8 cellular contexts compared by ENCODE assay signal in the genomic region with DNA sequence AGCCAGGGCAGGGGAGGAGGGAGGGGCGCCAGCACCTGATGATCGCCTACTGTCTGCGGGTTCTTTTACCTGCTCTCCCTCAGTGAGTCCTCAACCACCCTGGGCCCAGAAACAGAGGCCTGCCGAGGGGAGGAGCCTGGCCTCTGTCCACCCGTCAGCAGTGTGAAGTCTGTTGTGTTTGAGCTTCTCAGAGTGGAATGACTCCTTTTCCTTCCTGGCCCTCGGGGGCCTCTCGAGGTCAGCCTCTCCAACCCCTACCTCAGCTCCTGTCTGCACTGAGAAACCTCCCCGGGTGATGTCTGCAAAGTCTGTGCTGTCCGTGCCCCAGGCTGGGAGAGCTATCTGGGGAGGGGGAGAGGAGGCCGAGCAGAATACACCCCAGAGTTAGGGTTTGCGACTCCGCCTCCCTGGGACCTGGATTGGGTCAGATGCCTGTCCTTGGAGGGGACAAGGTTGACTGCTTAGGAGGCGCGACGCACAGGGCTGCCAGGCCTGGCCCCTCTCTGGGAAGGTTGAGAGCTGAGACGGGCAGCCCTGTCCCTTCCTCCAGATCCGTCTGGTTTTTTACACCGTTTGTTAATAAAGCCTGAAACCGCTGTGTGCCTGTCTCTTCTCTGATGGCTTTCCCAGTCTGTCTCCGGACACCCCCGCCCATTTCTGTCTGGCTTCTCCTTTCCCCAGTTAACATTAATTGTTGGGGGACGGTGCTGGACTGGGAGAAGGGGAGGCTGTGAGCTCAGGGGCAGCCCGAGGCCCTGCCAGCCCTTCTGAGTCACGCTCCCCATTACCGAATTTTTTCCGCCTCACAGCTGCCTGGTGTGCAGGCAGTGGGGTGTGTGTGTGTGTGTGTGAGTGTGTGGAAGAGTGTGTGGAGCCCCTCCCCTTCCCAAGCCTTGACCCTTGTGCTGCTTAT. TPM values are rescaled to one million over a fixed set of nuclear protein-coding genes. Genes with fewer than 3 reads are reported as not detected.
DNase-seq lines count a peak whose midpoint lies in the region; TF ChIP-seq lines count a peak whose summit lies in the region.

No MANE protein-coding gene starts in this region.

- H3K79me2 ChIP-seq in OCI-LY7 (ENCODE audit: insufficient read depth, low read depth, low read length), result no peaks in the 10 kb centered on the region

- no peak overlapping the region for H2AFZ ChIP-seq in OCI-LY7 (ENCODE audit: low read length)

- CTCF ChIA-PET in OCI-LY7 (lab: Charles Lee; ENCODE audit: unreplicated experiment), result no interaction called here

- WGBS in adrenal gland, 4 donors, result 22 to 25% (median 23%) methylated on average over 15 to 26 of the region's 26 CpGs

- H3K27me3 ChIP-seq in adrenal gland (no peaks in the 10 kb centered on the region), right atrium auricular region (no peaks in the 10 kb centered on the region), skeletal muscle tissue (ENCODE audit: control insufficient read depth in 3 of 3, insufficient read depth in 3 of 3, low read length in 3 of 3) (peaks cover 7 to 38% (median 21%) of the 10 kb centered on the region in 3 donors)

- H3K9me3 ChIP-seq in OCI-LY7 (ENCODE audit: low read length) (no peaks in the 10 kb centered on the region), adrenal gland (replicated peaks in 1 of 3) (no peaks in the 10 kb centered on the region), right atrium auricular region (no peaks in the 10 kb centered on the region), skeletal muscle tissue (ENCODE audit: control insufficient read depth in 3 of 3, low read length in 3 of 3) (no peaks in the 10 kb centered on the region)

- TF ChIP-seq CTCF in OCI-LY7 (conservative IDR thresholded peaks at IDR 0.05; ENCODE audit: low read length) (no peak), adrenal gland (IDR thresholded peaks at IDR 0.05) (no peak), right atrium auricular region (IDR thresholded peaks at IDR 0.05) (no peak)

- no peaks in the 10 kb centered on the region for H3K9me2 ChIP-seq in OCI-LY7 (ENCODE audit: insufficient read depth, low read length)

- BruUV-seq in OCI-LY7 (replicated peaks; lab: Mats Ljungman, UMichigan), result no TSS peak

- DNase-seq in DMS 273 treated with DMSO at 0.1 percent for 48 hours (lab: John Stamatoyannopoulos, UW), result peak; percentile 68
- DNase-seq in OCI-LY7 (ENCODE audit: low spot score), result no peak
- DNase-seq in adrenal gland, result peak; percentile 83 to 97 (median 88)
- peak; percentile 86 for DNase-seq in right atrium auricular region (ENCODE audit: low spot score)
- DNase-seq in NCI-H1092 (lab: John Stamatoyannopoulos, UW), result no peak
- DNase-seq in NOMO-1 treated with DMSO at 0.1 percent for 48 hours (lab: John Stamatoyannopoulos, UW; ENCODE audit: unreplicated experiment), result no peak
- no peak for DNase-seq in activated gamma-delta T cell treated with Interleukin-2 at 50 U/mL for 16 hours

- H3K36me3 ChIP-seq in OCI-LY7 (ENCODE audit: insufficient read depth, low read length) (no peaks in the 10 kb centered on the region; the same call in 1 of the 2 replicates), adrenal gland (replicated peaks in 1 of 2) (peaks cover 0 to 12% of the 10 kb centered on the region in 2 donors), right atrium auricular region (peaks cover 11% of the 10 kb centered on the region), skeletal muscle tissue (ENCODE audit: control insufficient read depth in 3 of 3, insufficient read depth in 3 of 3, low read length in 3 of 3) (peaks cover 4 to 9% (median 5%) of the 10 kb centered on the region in 3 donors)

- intact Hi-C loops in OCI-LY7 (cut with micrococcal nuclease; ENCODE audit: unreplicated experiment) (no loop called here), adrenal gland (cut with DNase I) (no loop called here)

- H3K27ac ChIP-seq in OCI-LY7 (ENCODE audit: low read depth, low read length, poor library complexity, severe bottlenecking) (no peak overlapping the region), adrenal gland (peak overlapping the region; percentile 76 to 97 (median 93)), right atrium auricular region (peak overlapping the region; percentile 89), skeletal muscle tissue (ENCODE audit: low read depth, low read length) (peak overlapping the region; percentile 88)

- H3K4me1 ChIP-seq in OCI-LY7 (ENCODE audit: insufficient read depth, low read length, poor library complexity, severe bottlenecking) (peaks cover 33% of the 10 kb centered on the region), adrenal gland (replicated peaks in 1 of 2) (peaks cover 38 to 39% of the 10 kb centered on the region in 2 donors), right atrium auricular region (peaks cover 0 to 65% of the 10 kb centered on the region in 2 donors), skeletal muscle tissue (ENCODE audit: control insufficient read depth in 3 of 3, insufficient read depth in 3 of 3, low read length in 3 of 3) (peaks cover 25 to 41% (median 37%) of the 10 kb centered on the region in 3 donors)

- peak overlapping the region; percentile 51 to 60 (median 56) for H3K9ac ChIP-seq in skeletal muscle tissue (ENCODE audit: low read depth in 1 of 3, low read length in 3 of 3)

- H3K4me2 ChIP-seq in OCI-LY7 (ENCODE audit: low read length), result peak overlapping the region; percentile 29

- no peaks in the 10 kb centered on the region for H4K20me1 ChIP-seq in OCI-LY7 (ENCODE audit: insufficient read depth, low read length)

- no peak overlapping the region for H3K4me3 ChIP-seq in OCI-LY7 (ENCODE audit: low read depth, low read length, poor library complexity, severe bottlenecking)
- peak overlapping the region in 1 of 4 donors; percentile 5 for H3K4me3 ChIP-seq in adrenal gland
- peak overlapping the region in 1 of 2 donors; percentile 19 for H3K4me3 ChIP-seq in right atrium auricular region
- H3K4me3 ChIP-seq in skeletal muscle tissue (ENCODE audit: low read length in 3 of 3), result peak overlapping the region in 1 of 3 donors; percentile 22

- POLR2A ChIA-PET in OCI-LY7 (lab: Charles Lee), result no interaction called here

- peak in 1 of 2 donors; percentile 60 for TF ChIP-seq POLR2A in adrenal gland (IDR thresholded peaks at IDR 0.05)

RNA-seq across cellular contexts. Expression of a gene that starts 1.0 kb away (rescaled TPM):
- 0.23 and 0.50 TPM in 2 replicates for total RNA-seq in OCI-LY7 (2014; rRNA removed; shearing (Covaris generic))
- total RNA-seq in OCI-LY7 (2022) (1.7 and 2.7 TPM in 2 replicates), adrenal gland (1 to 10 TPM; 1.5 to 6.8 (median 4.5) TPM), right atrium auricular region (1 to 10 TPM; 3.3 to 6.7 TPM), skeletal muscle tissue (17.7 TPM)
- polyA plus RNA-seq in adrenal gland, result 1 to 10 TPM; 1.3 to 10.0 (median 1.5) TPM

RNA-seq across cellular contexts. Expression of a gene that starts 2.2 kb away (rescaled TPM):
- total RNA-seq in OCI-LY7 (2014; rRNA removed; shearing (Covaris generic)), result 29.1 and 33.2 TPM in 2 replicates
- 24.2 and 28.3 TPM in 2 replicates for total RNA-seq in OCI-LY7 (2022)
- total RNA-seq in adrenal gland, result 10 to 100 TPM in 5 of 8 donors, 1 to 10 TPM in 3; 4.9 to 35.3 (median 17.9) TPM
- polyA plus RNA-seq in adrenal gland, result 100 to 1,000 TPM in 1 of 3 donors, 10 to 100 TPM in 1, 1 to 10 TPM in 1; 6.2 to 108 (median 53.8) TPM
- total RNA-seq in right atrium auricular region, result 1 to 10 TPM; 2.3 to 7.0 TPM
- 8.4 TPM for total RNA-seq in skeletal muscle tissue

RNA-seq across cellular contexts. Expression of a gene that starts 10.8 kb away (rescaled TPM):
- 1.8 and 5.2 TPM in 2 replicates for total RNA-seq in OCI-LY7 (2014; rRNA removed; shearing (Covaris generic))
- 8.6 and 10.6 TPM in 2 replicates for total RNA-seq in OCI-LY7 (2022)
- 10 to 100 TPM in 3 of 8 donors, 1 to 10 TPM in 5; 5.4 to 27.9 (median 9.2) TPM for total RNA-seq in adrenal gland
- 10 to 100 TPM in 1 of 3 donors, 1 to 10 TPM in 1, under 1 TPM in 1; 0.04 to 17.5 (median 3.7) TPM for polyA plus RNA-seq in adrenal gland
- 10 to 100 TPM in 1 of 2 donors, 1 to 10 TPM in 1; 5.6 to 13.2 TPM for total RNA-seq in right atrium auricular region
- total RNA-seq in skeletal muscle tissue, result 0.52 TPM

RNA-seq across cellular contexts. Expression of a gene that starts 22.7 kb away (rescaled TPM):
- total RNA-seq in OCI-LY7 (2014; rRNA removed; shearing (Covaris generic)), result not detected in 2 replicates
- total RNA-seq in OCI-LY7 (2022) (not detected in 2 replicates), adrenal gland (not detected), right atrium auricular region (not detected), skeletal muscle tissue (not detected)
- not detected for polyA plus RNA-seq in adrenal gland

RNA-seq across cellular contexts. Expression of a gene that starts 25.8 kb away (rescaled TPM):
- 89.5 and 115 TPM in 2 replicates for total RNA-seq in OCI-LY7 (2014; rRNA removed; shearing (Covaris generic))
- 37.0 and 37.7 TPM in 2 replicates for total RNA-seq in OCI-LY7 (2022)
- 100 to 1,000 TPM in 1 of 8 donors, 10 to 100 TPM in 7; 58.2 to 181 (median 80.8) TPM for total RNA-seq in adrenal gland
- polyA plus RNA-seq in adrenal gland, result 100 to 1,000 TPM in 1 of 3 donors, 10 to 100 TPM in 2; 18.1 to 119 (median 75.0) TPM
- 10 to 100 TPM; 87.0 to 92.2 TPM for total RNA-seq in right atrium auricular region
- total RNA-seq in skeletal muscle tissue, result 25.1 TPM

Comparison
In these comparisons a context has a peak if more than half of its experiments do, and no peak if none do; other contexts are left out.
1. DNase-seq: peak in DMS 273 treated with DMSO at 0.1 percent for 48 hours (single experiment), adrenal gland (7 of 7) and right atrium auricular region (single experiment); none in OCI-LY7 (single experiment), NCI-H1092 (single experiment), NOMO-1 treated with DMSO at 0.1 percent for 48 hours (single experiment) and activated gamma-delta T cell treated with Interleukin-2 at 50 U/mL for 16 hours (single experiment).